Comparison of ENCODE assay signal across 9 cellular contexts in genomic region chr15:68383161-68384074, GRCh38. TPM values are rescaled to one million over a fixed set of nuclear protein-coding genes. Genes with fewer than 3 reads are reported as not detected.
DNase-seq lines count a peak whose midpoint lies in the region; ATAC-seq, FAIRE-seq and TF ChIP-seq lines count a peak whose summit lies in the region.
"Had no signal": no experiment of that assay in that cellular context is flagged by ENCODE, and none has a peak within 500 bp of the region (broad histone marks: within the 10 kb centered on the region; RNA-seq: fewer than 3 reads in every experiment).

No MANE protein-coding gene starts in this region.

- no peaks in the 10 kb centered on the region for H4K20me1 ChIP-seq in PC-3 (ENCODE audit: low read length)

- no peak for TF ChIP-seq POLR2A in adrenal gland (IDR thresholded peaks at IDR 0.05)

- no peak for DNase-seq in BJ (ENCODE audit: low read depth)
- DNase-seq in GM19238 (ENCODE audit: insufficient read length, low spot score) = peak; percentile 65
- peak; percentile 69 for DNase-seq in PC-3
- peak in 4 of 7 donors; percentile 27 to 66 (median 60) for DNase-seq in adrenal gland
- DNase-seq in right cardiac atrium = peak in 1 of 3 donors; percentile 5
- peak; percentile 58 for DNase-seq in small intestine
- DNase-seq in occipital lobe (lab: John Stamatoyannopoulos, UW) = no peak

- peaks cover 5% of the 10 kb centered on the region for H3F3A ChIP-seq in PC-3 (ENCODE audit: low read length, unreplicated experiment)

- intact Hi-C loops in PC-3 (cut with micrococcal nuclease) = loop anchor here (1.0 to 5.0 kb wide), 2 partner anchors 77 to 131 kb away; no protein-coding TSS in a partner anchor
- intact Hi-C loops in adrenal gland (cut with DNase I) = loop anchor here in 1 of 2 donors (10.0 kb wide), 1 partner anchor 151 kb away; no protein-coding TSS in a partner anchor
- intact Hi-C loops in right cardiac atrium (cut with DNase I) = loop anchor here in 2 of 4 donors (5.0 kb wide), 1 partner anchor 76 kb away; no protein-coding TSS in a partner anchor

- H3K27ac ChIP-seq in PC-3 (ENCODE audit: low read length) (peak overlapping the region; percentile 44; the same call in 1 of the 2 replicates), adrenal gland (peak overlapping the region in 2 of 5 donors; percentile 74 to 82), right cardiac atrium (ENCODE audit: low read length) (no peak overlapping the region), small intestine (ENCODE audit: low read depth in 1 of 2, low read length in 1 of 2) (no peak overlapping the region)

- WGBS in adrenal gland, 4 donors = 84 to 87% (median 85%) methylated on average over 12 of the region's 12 CpGs
- 89% methylated on average over 12 of the region's 12 CpGs for WGBS in right cardiac atrium
- WGBS in small intestine, 3 donors = 81 to 93% (median 91%) methylated on average over 12 of the region's 12 CpGs

- H3K9me2 ChIP-seq in PC-3 (replicated peaks; ENCODE audit: low read length) = no peaks in the 10 kb centered on the region

- H3K9me3 ChIP-seq in PC-3 (ENCODE audit: low read length) (no peaks in the 10 kb centered on the region), adrenal gland (replicated peaks in 1 of 3) (no peaks in the 10 kb centered on the region), right cardiac atrium (ENCODE audit: control insufficient read depth, low read length) (no peaks in the 10 kb centered on the region), small intestine (ENCODE audit: control insufficient read depth, low read depth) (no peaks in the 10 kb centered on the region)

- H3K27me3 ChIP-seq in BJ (ENCODE audit: control insufficient read depth, insufficient read depth, low read length) (no peaks in the 10 kb centered on the region), PC-3 (ENCODE audit: low read length) (no peaks in the 10 kb centered on the region), adrenal gland (no peaks in the 10 kb centered on the region), right cardiac atrium (ENCODE audit: control insufficient read depth, insufficient read depth) (no peaks in the 10 kb centered on the region), small intestine (ENCODE audit: control insufficient read depth in 2 of 2, insufficient read depth in 2 of 2, low read length in 2 of 2) (no peaks in the 10 kb centered on the region)

- no peaks in the 10 kb centered on the region for H3K79me2 ChIP-seq in PC-3 (ENCODE audit: low read length)

- no peak for FAIRE-seq in small intestine (lab: Jason Lieb, UNC)

- BruUV-seq in PC-3 (replicated peaks; lab: Mats Ljungman, UMichigan) = no TSS peak

- POLR2A ChIA-PET in BJ (lab: Charles Lee) = no interaction called here
- POLR2A ChIA-PET in PC-3 (lab: Charles Lee; ENCODE audit: unreplicated experiment) = no interaction called here

- no peak overlapping the region for H2AFZ ChIP-seq in PC-3 (ENCODE audit: low read length)

- H3K36me3 ChIP-seq in BJ (ENCODE audit: control insufficient read depth, insufficient read depth, low read length) (no peaks in the 10 kb centered on the region), PC-3 (ENCODE audit: low read depth, low read length) (no peaks in the 10 kb centered on the region), adrenal gland (replicated peaks in 1 of 2) (no peaks in the 10 kb centered on the region), small intestine (ENCODE audit: control insufficient read depth in 2 of 2, insufficient read depth in 2 of 2, low read length in 2 of 2) (no peaks in the 10 kb centered on the region)

- CTCF ChIA-PET in BJ (lab: Yijun Ruan, JAX) (interaction anchor here (0.6 to 2.0 kb wide), 8 partner anchors 9 to 166 kb away, joined by 3 to 6 read pairs (median 4); no protein-coding TSS in a partner anchor), PC-3 (lab: Charles Lee) (no interaction called here)

- no peak overlapping the region for H3K4me3 ChIP-seq in BJ (ENCODE audit: low read depth, low read length)
- H3K4me3 ChIP-seq in PC-3 (ENCODE audit: low read length) = no peak overlapping the region
- no peak overlapping the region for H3K4me3 ChIP-seq in adrenal gland
- no peak overlapping the region for H3K4me3 ChIP-seq in right cardiac atrium (ENCODE audit: low read length)
- H3K4me3 ChIP-seq in small intestine (ENCODE audit: low read depth in 1 of 2, low read length in 2 of 2) = no peak overlapping the region

- H3K4me1 ChIP-seq in PC-3 (ENCODE audit: insufficient read depth, low read length) = peaks cover 18% of the 10 kb centered on the region
- peaks cover 7 to 19% of the 10 kb centered on the region in 2 donors for H3K4me1 ChIP-seq in adrenal gland (replicated peaks in 1 of 2)
- no peaks in the 10 kb centered on the region for H3K4me1 ChIP-seq in right cardiac atrium (ENCODE audit: control insufficient read depth, insufficient read depth, low read length)
- H3K4me1 ChIP-seq in small intestine (ENCODE audit: control insufficient read depth in 2 of 2, insufficient read depth in 1 of 2, low read depth in 1 of 2, low read length in 1 of 2) = no peaks in the 10 kb centered on the region

- peak; percentile 72 for TF ChIP-seq CTCF in BJ (IDR thresholded peaks at IDR 0.05; ENCODE audit: insufficient read depth, low read depth, low read length)
- TF ChIP-seq CTCF in PC-3 (conservative IDR thresholded peaks at IDR 0.05; ENCODE audit: low read depth, low read length) = peak; percentile 80
- peak; percentile 61 to 79 (median 72) for TF ChIP-seq CTCF in adrenal gland (IDR thresholded peaks at IDR 0.05)

- H3K9ac ChIP-seq in PC-3 (ENCODE audit: low read length) = no peak overlapping the region

- ATAC-seq in PC-3 (no peak), right cardiac atrium (peak; percentile 44 to 54), HG03520 (IDR thresholded peaks at IDR 0.05; ENCODE audit: unreplicated experiment) (no peak)

- peak overlapping the region; percentile 39 for H3K4me2 ChIP-seq in PC-3 (ENCODE audit: low read length)

RNA-seq across cellular contexts. Expression of gene ITGA11, which starts 48.5 kb away (rescaled TPM):
- polyA plus RNA-seq in BJ (2011; rRNA removed) (47.2 and 72.7 TPM in 2 replicates), adrenal gland (1 to 10 TPM; 1.4 to 6.5 (median 3.8) TPM), right cardiac atrium (11.6 TPM), small intestine (under 1 TPM in 2 of 3 donors, not detected in 1; 0.27 to 0.48 TPM)
- polyA minus RNA-seq in BJ (2011; rRNA and poly(A)+ RNA removed) = 23.8 and 52.8 TPM in 2 replicates
- total RNA-seq in PC-3 (2014; rRNA removed) (0.06 TPM in 1 of 2 replicates, not detected in the other), adrenal gland (10 to 100 TPM in 4 of 8 donors, 1 to 10 TPM in 4; 4.4 to 52.5 (median 11.0) TPM), right cardiac atrium (10 to 100 TPM; 20.1 to 34.0 (median 21.2) TPM), occipital lobe (0.62 TPM)
- polyA plus RNA-seq: neural cell had no signal

Comparison
In these comparisons a context has a peak if more than half of its experiments do, and no peak if none do; other contexts are left out.
1. DNase-seq: peak in GM19238 (single experiment), PC-3 (single experiment), adrenal gland (4 of 7) and small intestine (single experiment); none in BJ (single experiment) and occipital lobe (single experiment).
2. ATAC-seq: peak in right cardiac atrium (2 of 2); none in PC-3 (single experiment) and HG03520 (single experiment).
3. Peak in every context shown above with its lines, with median percentiles within 50 percentile points of each other: CTCF ChIP-seq.